1 cellular context compared by ENCODE assay signal in the genomic region with DNA sequence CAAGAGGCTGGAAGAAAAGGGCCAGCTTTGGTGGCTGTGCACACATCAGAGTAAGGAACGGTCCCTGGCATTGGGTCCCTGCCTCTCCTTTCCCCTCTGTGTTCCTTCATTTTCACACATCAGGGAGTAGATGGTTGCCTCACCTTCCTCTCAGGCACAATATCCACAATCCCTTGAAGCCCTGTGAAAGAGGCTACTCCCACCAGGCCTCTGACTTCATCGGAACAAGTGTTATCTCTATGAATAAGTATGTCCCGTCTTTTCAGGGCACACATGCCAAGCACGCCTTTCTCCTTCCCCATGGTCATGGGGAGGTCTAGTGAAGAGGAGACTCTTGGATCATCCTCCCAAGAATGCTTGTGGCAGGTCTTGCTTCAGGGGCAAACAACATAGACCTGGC.
TF ChIP-seq lines count a peak whose summit lies in the region.

No MANE protein-coding gene starts in this region.

TF ChIP-seq in IMR-90, 13 proteins besides CTCF, POLR2A, EP300 and RAD21 (continued from another document):
- TF ChIP-seq USF2 (IDR thresholded peaks at IDR 0.05; ENCODE audit: low read depth, low read length): no peak
- TF ChIP-seq CEBPB (IDR thresholded peaks at IDR 0.05; ENCODE audit: low read depth, low read length): no peak
- TF ChIP-seq SMC3 (IDR thresholded peaks at IDR 0.05; ENCODE audit: low read depth, low read length): no peak
- no peak for TF ChIP-seq RCOR1 (IDR thresholded peaks at IDR 0.05; ENCODE audit: insufficient replicate concordance, low read length)
- TF ChIP-seq FOS (IDR thresholded peaks at IDR 0.05; ENCODE audit: low read depth, low read length): no peak
